Comparison of ENCODE assay signal across 8 cellular contexts in genomic region chr11:117817213-117818035, GRCh38. TPM values are rescaled to one million over a fixed set of nuclear protein-coding genes. Genes with fewer than 3 reads are reported as not detected.
DNase-seq lines count a peak whose midpoint lies in the region; ATAC-seq and TF ChIP-seq lines count a peak whose summit lies in the region.

No MANE protein-coding gene starts in this region.

- in situ Hi-C loops in IMR-90 (cut with MboI; ENCODE audit: low sequenced_read_pairs) = no loop called here

- H3K4me2 ChIP-seq in IMR-90 (ENCODE audit: low read depth, low read length) = peak overlapping the region; percentile 8; the same call in 1 of the 2 replicates
- H3K4me2 ChIP-seq in PC-9 = no peak overlapping the region

- no peak overlapping the region for H4K5ac ChIP-seq in IMR-90 (ENCODE audit: low read depth, low read length)

- H3K36me3 ChIP-seq in IMR-90 (ENCODE audit: control insufficient read depth, insufficient read depth, low read length) (no peaks in the 10 kb centered on the region), PC-9 (ENCODE audit: low read depth) (no peaks in the 10 kb centered on the region)

- H3K79me1 ChIP-seq in IMR-90 (ENCODE audit: low read depth in 1 of 2, low read length in 2 of 2) = no peaks in the 10 kb centered on the region

- H3K4me3 ChIP-seq in IMR-90 (ENCODE audit: insufficient read depth, low read depth, low read length) (no peak overlapping the region), PC-9 (no peak overlapping the region), fibroblast of mammary gland (ENCODE audit: control insufficient read depth, low read depth, low read length) (no peak overlapping the region)

- dilution Hi-C loops in IMR-90 (cut with HindIII; ENCODE audit: low sequenced_read_pairs, unreplicated experiment) = no loop called here

- H2AK5ac ChIP-seq in IMR-90 (ENCODE audit: low read depth, low read length) = no peak overlapping the region

- H3K4me1 ChIP-seq in IMR-90 (ENCODE audit: control insufficient read depth, insufficient read depth, low read length) = peaks cover 2% of the 10 kb centered on the region; the same call in 1 of the 2 replicates
- H3K4me1 ChIP-seq in PC-9 (replicated peaks; ENCODE audit: insufficient read depth) = 0 out of 2 replicates have a peak, but pooled peaks cover 6% of the 10 kb centered on the region

- H3K56ac ChIP-seq in IMR-90 (ENCODE audit: extremely low read depth, insufficient read depth, low read length) = no peak overlapping the region

- no peaks in the 10 kb centered on the region for H3K9me1 ChIP-seq in IMR-90 (ENCODE audit: insufficient read depth, low read length)

- intact Hi-C loops in IMR-90 (cut with micrococcal nuclease) = loop anchor here (1.0 kb wide), 3 partner anchors 10 to 391 kb away; no protein-coding TSS in a partner anchor
- intact Hi-C loops in PC-9 (cut with micrococcal nuclease; ENCODE audit: unreplicated experiment) = loop anchor here (1.0 to 2.0 kb wide), 3 partner anchors 327 to 391 kb away; no protein-coding TSS in a partner anchor

- H4K8ac ChIP-seq in IMR-90 (ENCODE audit: low read depth in 2 of 2, low read length in 2 of 2) = peak overlapping the region in 1 of 2 experiments; percentile 16; a peak in 2 of 4 replicates

- H3K27me3 ChIP-seq in IMR-90 (ENCODE audit: control insufficient read depth, insufficient read depth, low read length) (no peaks in the 10 kb centered on the region; the same call in 1 of the 2 replicates), PC-9 (ENCODE audit: insufficient read depth, low read depth) (no peaks in the 10 kb centered on the region)

- H3K18ac ChIP-seq in IMR-90 (ENCODE audit: low read depth, low read length) = no peak overlapping the region

- TF ChIP-seq RAD21 in IMR-90 (IDR thresholded peaks at IDR 0.05; ENCODE audit: low read length) = peak; percentile 73

- no TSS peak for BruUV-seq in IMR-90 (replicated peaks; lab: Mats Ljungman, UMichigan)
- BruUV-seq in PC-9 (replicated peaks; lab: Mats Ljungman, UMichigan) = no TSS peak

- TF ChIP-seq CTCF in IMR-90 (conservative IDR thresholded peaks at IDR 0.05; ENCODE audit: low read depth, low read length) (peak; percentile 95), PC-9 (conservative IDR thresholded peaks at IDR 0.05) (peak; percentile 99), fibroblast of mammary gland (conservative IDR thresholded peaks at IDR 0.05; ENCODE audit: control insufficient read depth, insufficient read depth, low read depth, low read length) (peak; percentile 99), nephron (IDR thresholded peaks at IDR 0.05; ENCODE audit: unreplicated experiment in 3 of 3) (peak; percentile 98 to 100 (median 99))

- no peak overlapping the region for H2AK9ac ChIP-seq in IMR-90 (replicated peaks; ENCODE audit: low read depth, low read length, poor library complexity)

- H3K27ac ChIP-seq in IMR-90 (ENCODE audit: insufficient read depth, low read length) (no peak overlapping the region), PC-9 (no peak overlapping the region)

- peaks cover 73% of the 10 kb centered on the region for H3K4me1 Mint-ChIP-seq in activated T-cell treated with anti-CD3 and anti-CD28 coated beads, Interleukin-2, amount 50 U/mL, for 72 hours (ENCODE audit: low read depth)
- H3K4me1 Mint-ChIP-seq in nephron = peaks cover 58% of the 10 kb centered on the region

- no peak overlapping the region for H3K9ac ChIP-seq in IMR-90 (ENCODE audit: low read depth, low read length)

- WGBS in IMR-90 (ENCODE audit: extremely low coverage in 2 of 2, insufficient read length in 1 of 2), 2 experiments = 72% methylated on average over 2 of the region's 21 CpGs; no CpG with 5 or more reads in 1 of the 2 experiments

- no peak overlapping the region for H2BK120ac ChIP-seq in IMR-90 (ENCODE audit: low read depth, low read length)

- H3K36me3 Mint-ChIP-seq in activated T-cell treated with anti-CD3 and anti-CD28 coated beads, Interleukin-2, amount 50 U/mL, for 72 hours (ENCODE audit: insufficient read depth in 2 of 2) = no peaks in the 10 kb centered on the region
- peaks cover 4% of the 10 kb centered on the region for H3K36me3 Mint-ChIP-seq in nephron (ENCODE audit: low read depth)

- CTCF ChIA-PET in IMR-90 (lab: Yijun Ruan, JAX) = interaction anchor here (0.6 to 2.6 kb wide), 17 partner anchors 10 to 490 kb away, joined by 3 to 17 read pairs (median 4); partner anchors contain the start of gene CEP164
- CTCF ChIA-PET in PC-9 (lab: Charles Lee) = interaction anchor here (0.5 to 3.1 kb wide), 10 partner anchors 8 to 762 kb away, joined by 3 to 22 read pairs (median 3); no protein-coding TSS in a partner anchor

- H3K27ac Mint-ChIP-seq in activated T-cell treated with anti-CD3 and anti-CD28 coated beads, Interleukin-2, amount 50 U/mL, for 72 hours = peak overlapping the region; percentile 97
- H3K27ac Mint-ChIP-seq in nephron = peak overlapping the region; percentile 92 to 99 (median 95)

- no peak for TF ChIP-seq POLR2A in IMR-90 (IDR thresholded peaks at IDR 0.05; ENCODE audit: low read depth, low read length)

- H3K23ac ChIP-seq in IMR-90 (ENCODE audit: low read depth, low read length) = no peak overlapping the region

- no peaks in the 10 kb centered on the region for H3K79me2 ChIP-seq in PC-9 (ENCODE audit: low read depth)

- no peaks in the 10 kb centered on the region for H3K9me3 Mint-ChIP-seq in activated T-cell treated with anti-CD3 and anti-CD28 coated beads, Interleukin-2, amount 50 U/mL, for 72 hours
- H3K9me3 Mint-ChIP-seq in nephron = no peaks in the 10 kb centered on the region

- no peak overlapping the region for H2BK20ac ChIP-seq in IMR-90 (ENCODE audit: low read depth, low read length)

- H4K20me1 ChIP-seq in IMR-90 (ENCODE audit: insufficient read depth, low read length) = no peaks in the 10 kb centered on the region
- H4K20me1 ChIP-seq in PC-9 (ENCODE audit: insufficient read depth) = no peaks in the 10 kb centered on the region

- peak overlapping the region; percentile 62 to 83 for H3K4me3 Mint-ChIP-seq in activated T-cell treated with anti-CD3 and anti-CD28 coated beads, Interleukin-2, amount 50 U/mL, for 72 hours
- H3K4me3 Mint-ChIP-seq in nephron = peak overlapping the region; percentile 78 to 84 (median 83)

- no peak overlapping the region for H3K4ac ChIP-seq in IMR-90 (ENCODE audit: low read depth, low read length)

- POLR2A ChIA-PET in IMR-90 (lab: Charles Lee; ENCODE audit: unreplicated experiment) (no interaction called here), PC-9 (lab: Charles Lee; ENCODE audit: unreplicated experiment) (no interaction called here)

- H2BK5ac ChIP-seq in IMR-90 (ENCODE audit: low read depth, low read length, poor library complexity, severe bottlenecking) = no peak overlapping the region

- no peaks in the 10 kb centered on the region for H3K9me3 ChIP-seq in IMR-90 (ENCODE audit: control insufficient read depth, insufficient read depth, low read length)
- no peaks in the 10 kb centered on the region for H3K9me3 ChIP-seq in PC-9 (ENCODE audit: insufficient read depth, low read depth)

- H3K14ac ChIP-seq in IMR-90 (replicated peaks; ENCODE audit: low read depth, low read length) = no peak overlapping the region

- no peaks in the 10 kb centered on the region for H3K9me2 ChIP-seq in PC-9 (ENCODE audit: insufficient read depth)

- no peaks in the 10 kb centered on the region for H3F3A ChIP-seq in PC-9 (ENCODE audit: insufficient read depth, low read depth)

- H2BK15ac ChIP-seq in IMR-90 (ENCODE audit: low read depth, low read length) = no peak overlapping the region

- peak overlapping the region; percentile 84 for H2AFZ ChIP-seq in IMR-90 (replicated peaks; ENCODE audit: low read length, poor library complexity)
- no peak overlapping the region for H2AFZ ChIP-seq in PC-9

- H4K91ac ChIP-seq in IMR-90 (ENCODE audit: insufficient read depth, low read depth, low read length) = no peak overlapping the region

- ATAC-seq in IMR-90 (ENCODE audit: low read depth) = peak; percentile 81
- ATAC-seq in activated T-cell treated with anti-CD3 and anti-CD28 coated beads, Interleukin-2, amount 50 U/mL, for 72 hours (replicated peaks in 1 of 2) = peak; percentile 47 to 52
- ATAC-seq in stimulated activated naive CD8-positive, alpha-beta T cell treated with anti-CD3 and anti-CD28 coated beads, Interleukin-15, Interleukin-2, amounts not matched to agents 100 U/mL and 50 U/mL, for 24 hours = peak; percentile 51

- H3K27me3 Mint-ChIP-seq in activated T-cell treated with anti-CD3 and anti-CD28 coated beads, Interleukin-2, amount 50 U/mL, for 72 hours (ENCODE audit: low read depth) = no peaks in the 10 kb centered on the region
- H3K27me3 Mint-ChIP-seq in nephron (ENCODE audit: low read depth) = no peaks in the 10 kb centered on the region

- peak; percentile 85 for DNase-seq in DMS 273 (lab: John Stamatoyannopoulos, UW; ENCODE audit: unreplicated experiment)
- DNase-seq in DMS 273 treated with DMSO at 0.1 percent for 48 hours (lab: John Stamatoyannopoulos, UW) = no peak
- DNase-seq in IMR-90 = peak; percentile 65
- peak; percentile 54 to 70 for DNase-seq in PC-9
- DNase-seq in activated T-cell treated with anti-CD3 and anti-CD28 coated beads, Interleukin-2, amount 50 U/mL, for 72 hours = peak; percentile 86 to 94
- peak; percentile 72 for DNase-seq in fibroblast of mammary gland (ENCODE audit: low read depth)
- DNase-seq in stimulated activated naive CD8-positive, alpha-beta T cell treated with anti-CD3 and anti-CD28 coated beads, Interleukin-15, Interleukin-2, amounts not matched to agents 100 U/mL and 50 U/mL, for 24 hours = peak; percentile 95

TF ChIP-seq in IMR-90, 13 proteins besides CTCF, POLR2A, EP300 and RAD21 (continues in another document):
- TF ChIP-seq FOS (IDR thresholded peaks at IDR 0.05; ENCODE audit: low read depth, low read length) = no peak

RNA-seq across cellular contexts. Expression of gene FXYD2, which starts 7.1 kb away (rescaled TPM):
- not detected in 2 replicates for total RNA-seq in IMR-90 (2012; rRNA removed)
- 0.09 TPM in 1 of 2 replicates, not detected in the other for polyA plus RNA-seq in IMR-90 (2012; rRNA removed)
- not detected in 2 replicates for polyA plus RNA-seq in IMR-90 (2012; cell fraction: cytosol; rRNA removed)
- 0.04 and 0.07 TPM in 2 replicates for polyA plus RNA-seq in IMR-90 (2012; cell fraction: nucleus; rRNA removed; ENCODE audit: low replicate concordance)
- total RNA-seq in PC-9 (2021) = not detected in 2 replicates
- 1 to 10 TPM; 2.4 to 3.7 TPM for total RNA-seq in activated T-cell treated with anti-CD3 and anti-CD28 coated beads, Interleukin-2, amount 50 U/mL, for 72 hours

RNA-seq across cellular contexts. Expression of gene DSCAML1, which starts 20.4 kb away (rescaled TPM):
- total RNA-seq in IMR-90 (2012; rRNA removed) (not detected in 2 replicates), PC-9 (2021) (not detected in 2 replicates)
- polyA plus RNA-seq in IMR-90 (2012; rRNA removed) = not detected in 2 replicates
- polyA plus RNA-seq in IMR-90 (2012; cell fraction: cytosol; rRNA removed) = not detected in 2 replicates
- not detected in 2 replicates for polyA plus RNA-seq in IMR-90 (2012; cell fraction: nucleus; rRNA removed; ENCODE audit: low replicate concordance)
- 1 to 10 TPM; 1.5 to 2.5 TPM for total RNA-seq in activated T-cell treated with anti-CD3 and anti-CD28 coated beads, Interleukin-2, amount 50 U/mL, for 72 hours

RNA-seq across cellular contexts. Expression of gene FXYD6, which starts 59.0 kb away (rescaled TPM):
- not detected in 2 replicates for total RNA-seq in IMR-90 (2012; rRNA removed)
- 0.32 and 0.36 TPM in 2 replicates for polyA plus RNA-seq in IMR-90 (2012; rRNA removed)
- polyA plus RNA-seq in IMR-90 (2012; cell fraction: cytosol; rRNA removed) = 0.12 TPM in 1 of 2 replicates, not detected in the other
- polyA plus RNA-seq in IMR-90 (2012; cell fraction: nucleus; rRNA removed; ENCODE audit: low replicate concordance) = 0.07 and 0.13 TPM in 2 replicates
- total RNA-seq in PC-9 (2021) = 0.20 and 0.48 TPM in 2 replicates
- total RNA-seq in activated T-cell treated with anti-CD3 and anti-CD28 coated beads, Interleukin-2, amount 50 U/mL, for 72 hours = under 1 TPM; 0.17 to 0.25 TPM
